10 cellular contexts compared by ENCODE assay signal in the genomic region with DNA sequence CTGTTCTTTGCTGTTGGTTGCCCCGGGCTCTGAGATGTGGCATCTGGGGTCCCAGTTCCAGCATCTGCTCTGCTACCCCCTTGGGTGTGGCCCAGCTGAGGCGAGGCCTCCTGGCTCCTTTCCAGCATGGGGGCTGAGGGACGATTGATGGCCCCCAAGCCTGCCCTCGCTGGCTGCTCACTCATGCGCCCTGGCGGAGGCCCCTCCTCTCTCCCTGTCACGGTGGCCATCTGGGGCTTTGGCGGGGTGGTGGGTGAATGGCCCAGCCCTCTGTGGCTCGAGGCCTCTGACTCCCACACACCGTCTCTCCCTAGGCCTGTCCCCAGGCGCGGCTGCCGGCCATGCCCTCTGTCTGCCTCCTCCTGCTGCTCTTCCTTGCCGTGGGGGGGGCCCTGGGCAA. TPM values are rescaled to one million over a fixed set of nuclear protein-coding genes. Genes with fewer than 3 reads are reported as not detected.
DNase-seq lines count a peak whose midpoint lies in the region; ATAC-seq and TF ChIP-seq lines count a peak whose summit lies in the region.
"Had no signal": no experiment of that assay in that cellular context is flagged by ENCODE, and none has a peak within 500 bp of the region (broad histone marks: within the 10 kb centered on the region; RNA-seq: fewer than 3 reads in every experiment).

No MANE protein-coding gene starts in this region.

- no peaks in the 10 kb centered on the region for H3K9me3 ChIP-seq in BE2C
- no peaks in the 10 kb centered on the region for H3K9me3 ChIP-seq in adrenal gland (replicated peaks in 1 of 3)

- no peak overlapping the region for H3K27ac Mint-ChIP-seq in MCF 10A (ENCODE audit: low read depth, unreplicated experiment)
- H3K27ac Mint-ChIP-seq in natural killer cell = no peak overlapping the region

- ATAC-seq in natural killer cell = no peak

- no peaks in the 10 kb centered on the region for H3K9me3 Mint-ChIP-seq in MCF 10A (ENCODE audit: unreplicated experiment)
- no peaks in the 10 kb centered on the region for H3K9me3 Mint-ChIP-seq in natural killer cell

- H3K4me3 ChIP-seq in BE2C (ENCODE audit: low read depth, low read length) (peak overlapping the region; percentile 65), adrenal gland (no peak overlapping the region)

- 61 to 82% (median 73%) methylated on average over 7 to 14 of the region's 14 CpGs for WGBS in adrenal gland, 4 donors

- DNase-seq in BE2C (peak; percentile 48), NCI-H1694 (lab: John Stamatoyannopoulos, UW) (peak; percentile 40), MCF 10A (ENCODE audit: unreplicated experiment) (no peak), natural killer cell (no peak), adrenal gland (no peak), NCI-H774 (lab: John Stamatoyannopoulos, UW) (no peak), AG20443 (ENCODE audit: low spot score) (no peak), GM10248 (ENCODE audit: extremely low spot score) (no peak)
- DNase-seq: kidney glomerular epithelial cell, SHP77 had no signal

- H3K36me3 Mint-ChIP-seq in MCF 10A (ENCODE audit: insufficient read depth, unreplicated experiment) (peaks cover 11% of the 10 kb centered on the region), natural killer cell (no peaks in the 10 kb centered on the region)

- POLR2A ChIA-PET in MCF 10A (lab: Yijun Ruan, JAX) (interaction anchor here (1.2 to 1.6 kb wide), 2 partner anchors 30 to 31 kb away, joined by 5 to 12 read pairs; partner anchors contain the start of genes ATP6AP1 and SLC10A3), GM10248 (lab: Yijun Ruan, JAX) (no interaction called here)

- intact Hi-C loops in MCF 10A (cut with micrococcal nuclease) (no loop called here), natural killer cell (cut with micrococcal nuclease) (no loop called here), adrenal gland (cut with DNase I) (no loop called here)

- CTCF ChIA-PET in MCF 10A (lab: Yijun Ruan, JAX) (interaction anchor here (1.3 kb wide), 1 partner anchor 67 kb away, joined by 3 read pairs; no protein-coding TSS in a partner anchor), GM10248 (lab: Yijun Ruan, JAX) (no interaction called here)

- no peaks in the 10 kb centered on the region for H3K27me3 ChIP-seq in BE2C
- no peaks in the 10 kb centered on the region for H3K27me3 ChIP-seq in adrenal gland

- TF ChIP-seq POLR2A in adrenal gland (IDR thresholded peaks at IDR 0.05) = no peak

- H3K4me1 ChIP-seq in BE2C = peaks cover 9% of the 10 kb centered on the region
- no peaks in the 10 kb centered on the region for H3K4me1 ChIP-seq in adrenal gland (replicated peaks in 1 of 2)

- H3K27me3 Mint-ChIP-seq in MCF 10A (ENCODE audit: insufficient read depth, unreplicated experiment) (peaks cover 11% of the 10 kb centered on the region), natural killer cell (ENCODE audit: low read depth in 2 of 2) (peaks cover 0 to under 1% of the 10 kb centered on the region in 2 donors)

- H3K36me3 ChIP-seq in BE2C = peaks cover 5% of the 10 kb centered on the region; the same call in 1 of the 2 replicates
- H3K36me3 ChIP-seq in adrenal gland (replicated peaks in 1 of 2) = peaks cover 0 to 9% of the 10 kb centered on the region in 2 donors

- peak overlapping the region in 1 of 5 donors; percentile 20 for H3K27ac ChIP-seq in adrenal gland

- peak overlapping the region; percentile 5 for H3K4me3 Mint-ChIP-seq in MCF 10A (ENCODE audit: unreplicated experiment)
- peak overlapping the region; percentile 52 for H3K4me3 Mint-ChIP-seq in natural killer cell

- BruUV-seq in MCF 10A (replicated peaks; lab: Mats Ljungman, UMichigan) = no TSS peak

- H3K4me1 Mint-ChIP-seq in MCF 10A (ENCODE audit: insufficient read depth, unreplicated experiment) = peaks cover 10% of the 10 kb centered on the region
- peaks cover 6 to 18% of the 10 kb centered on the region in 2 donors for H3K4me1 Mint-ChIP-seq in natural killer cell

- TF ChIP-seq CTCF in BE2C (IDR thresholded peaks at IDR 0.05; ENCODE audit: low read depth, low read length) (no peak), MCF 10A (IDR thresholded peaks at IDR 0.05; ENCODE audit: unreplicated experiment) (no peak), natural killer cell (IDR thresholded peaks at IDR 0.05) (no peak), adrenal gland (IDR thresholded peaks at IDR 0.05) (no peak), GM10248 (IDR thresholded peaks at IDR 0.05; ENCODE audit: control extremely low read depth, extremely low read depth, low read depth, missing control alignments) (no peak)

RNA-seq across cellular contexts. Expression of gene PLXNA3, which starts 1.8 kb away (rescaled TPM):
- polyA plus RNA-seq in BE2C (2012; ENCODE audit: insufficient read depth, insufficient read length, low read depth) = 124 TPM
- total RNA-seq in MCF 10A (2022) = 47.6 and 48.0 TPM in 2 replicates
- total RNA-seq in natural killer cell = 10 to 100 TPM; 20.8 to 34.3 (median 32.2) TPM
- 10 to 100 TPM in 7 of 8 donors, 1 to 10 TPM in 1; 8.2 to 46.3 (median 24.5) TPM for total RNA-seq in adrenal gland
- polyA plus RNA-seq in adrenal gland = 10 to 100 TPM; 22.3 to 83.6 (median 27.4) TPM

RNA-seq across cellular contexts. Expression of gene FAM50A, which starts 15.9 kb away (rescaled TPM):
- polyA plus RNA-seq in BE2C (2012; ENCODE audit: insufficient read depth, insufficient read length, low read depth) = 208 TPM
- total RNA-seq in MCF 10A (2022) = 62.1 and 88.7 TPM in 2 replicates
- total RNA-seq in natural killer cell = 10 to 100 TPM; 48.9 to 63.2 (median 54.1) TPM
- 10 to 100 TPM; 25.1 to 74.5 (median 50.0) TPM for total RNA-seq in adrenal gland
- 100 to 1,000 TPM; 104 to 451 (median 241) TPM for polyA plus RNA-seq in adrenal gland

RNA-seq across cellular contexts. Expression of gene LAGE3, which starts 19.2 kb away (rescaled TPM):
- polyA plus RNA-seq in BE2C (2012; ENCODE audit: insufficient read depth, insufficient read length, low read depth) = 92.5 TPM
- total RNA-seq in MCF 10A (2022) (17.8 and 21.1 TPM in 2 replicates), natural killer cell (10 to 100 TPM; 10.8 to 12.5 (median 10.9) TPM), adrenal gland (10 to 100 TPM; 22.5 to 72.5 (median 50.8) TPM)
- 10 to 100 TPM; 11.3 to 24.0 (median 12.0) TPM for polyA plus RNA-seq in adrenal gland

RNA-seq across cellular contexts. Expression of gene GDI1, which starts 22.9 kb away (rescaled TPM):
- polyA plus RNA-seq in BE2C (2012; ENCODE audit: insufficient read depth, insufficient read length, low read depth) = 595 TPM
- 89.9 and 121 TPM in 2 replicates for total RNA-seq in MCF 10A (2022)
- 100 to 1,000 TPM; 138 to 174 (median 140) TPM for total RNA-seq in natural killer cell
- total RNA-seq in adrenal gland = 100 to 1,000 TPM in 7 of 8 donors, 10 to 100 TPM in 1; 85.6 to 142 (median 113) TPM
- polyA plus RNA-seq in adrenal gland = 100 to 1,000 TPM; 155 to 287 (median 216) TPM

RNA-seq across cellular contexts. Expression of gene UBL4A, which starts 26.6 kb away (rescaled TPM):
- polyA plus RNA-seq in BE2C (2012; ENCODE audit: insufficient read depth, insufficient read length, low read depth) = 119 TPM
- total RNA-seq in MCF 10A (2022) (26.7 and 27.9 TPM in 2 replicates), natural killer cell (10 to 100 TPM; 11.7 to 22.4 (median 17.6) TPM), adrenal gland (10 to 100 TPM; 36.4 to 95.6 (median 55.4) TPM)
- 10 to 100 TPM; 18.3 to 31.1 (median 23.6) TPM for polyA plus RNA-seq in adrenal gland

Comparison
In these comparisons a context has a peak if more than half of its experiments do, and no peak if none do; other contexts are left out.
1. DNase-seq: peak in BE2C (single experiment) and NCI-H1694 (single experiment); none in MCF 10A (single experiment), natural killer cell (single experiment), adrenal gland (0 of 7), NCI-H774 (single experiment), AG20443 (single experiment) and GM10248 (single experiment).